In genomic region chr20:58025233-58025632, GRCh38 we compare ENCODE assay signal across 19 cellular contexts.
DNase-seq lines count a peak whose midpoint lies in the region; ATAC-seq, FAIRE-seq and TF ChIP-seq lines count a peak whose summit lies in the region.
"Had no signal": no experiment of that assay in that cellular context is flagged by ENCODE, and none has a peak within 500 bp of the region (broad histone marks: within the 10 kb centered on the region; RNA-seq: fewer than 3 reads in every experiment).

No MANE protein-coding gene starts in this region.

- no peaks in the 10 kb centered on the region for H3K27me3 ChIP-seq in pancreas
- H3K27me3 ChIP-seq: BLaER1 had no signal

- no peak overlapping the region for H3K27ac Mint-ChIP-seq in stimulated activated effector memory CD8-positive, alpha-beta T cell treated with anti-CD3 and anti-CD28 coated beads, Interleukin-12 subunit alpha, Interleukin-12 subunit beta, amount 100 ng/mL, for 72 hours
- H3K27ac Mint-ChIP-seq: CD8-positive, alpha-beta T cell had no signal

- FAIRE-seq in pancreas (lab: Jason Lieb, UNC), result no peak

- no peaks in the 10 kb centered on the region for H3K36me3 ChIP-seq in pancreas
- H3K36me3 ChIP-seq: BLaER1 had no signal

- TF ChIP-seq CTCF in pancreas (IDR thresholded peaks at IDR 0.05), result no peak

- H3K4me1 ChIP-seq in pancreas, result peaks cover 0 to 9% (median 6%) of the 10 kb centered on the region in 3 donors

- H3K9me3 ChIP-seq in pancreas, result no peaks in the 10 kb centered on the region
- H3K9me3 ChIP-seq: BLaER1 had no signal

- no peaks in the 10 kb centered on the region for H3K36me3 Mint-ChIP-seq in stimulated activated effector memory CD8-positive, alpha-beta T cell treated with anti-CD3 and anti-CD28 coated beads, Interleukin-12 subunit alpha, Interleukin-12 subunit beta, amount 100 ng/mL, for 72 hours
- H3K36me3 Mint-ChIP-seq: CD8-positive, alpha-beta T cell had no signal

- no peaks in the 10 kb centered on the region for H3K4me1 Mint-ChIP-seq in stimulated activated effector memory CD8-positive, alpha-beta T cell treated with anti-CD3 and anti-CD28 coated beads, Interleukin-12 subunit alpha, Interleukin-12 subunit beta, amount 100 ng/mL, for 72 hours

- H3K4me3 Mint-ChIP-seq in stimulated activated effector memory CD8-positive, alpha-beta T cell treated with anti-CD3 and anti-CD28 coated beads, Interleukin-12 subunit alpha, Interleukin-12 subunit beta, amount 100 ng/mL, for 72 hours, result no peak overlapping the region
- H3K4me3 Mint-ChIP-seq: CD8-positive, alpha-beta T cell had no signal

- ATAC-seq in left cardiac atrium (peak; percentile 49 to 55), pancreas (peak in 3 of 4 donors; percentile 66 to 88 (median 87))
- no peak for ATAC-seq in stimulated activated effector memory CD8-positive, alpha-beta T cell treated with anti-CD3 and anti-CD28 coated beads, Interleukin-12 subunit alpha, Interleukin-12 subunit beta, amount 100 ng/mL, for 72 hours
- ATAC-seq: CD8-positive, alpha-beta T cell; PC-3 had no signal

- no peaks in the 10 kb centered on the region for H3K9me3 Mint-ChIP-seq in stimulated activated effector memory CD8-positive, alpha-beta T cell treated with anti-CD3 and anti-CD28 coated beads, Interleukin-12 subunit alpha, Interleukin-12 subunit beta, amount 100 ng/mL, for 72 hours
- H3K9me3 Mint-ChIP-seq: CD8-positive, alpha-beta T cell had no signal

- peak overlapping the region; percentile 0 to 39 (median 16) for H3K27ac ChIP-seq in pancreas
- H3K27ac ChIP-seq: 22Rv1, BLaER1, GM23248, SK-N-MC had no signal

- peak; percentile 13 for DNase-seq in activated CD8-positive, alpha-beta memory T cell treated with anti-CD3 and anti-CD28 coated beads for 24 hours
- no peak for DNase-seq in activated CD8-positive, alpha-beta memory T cell treated with anti-CD3 and anti-CD28 coated beads, Interleukin-2, amount 50 U/mL, for 48 hours
- DNase-seq in left cardiac atrium (no peak), pancreas (peak in 4 of 6 donors; percentile 43 to 75 (median 52)), NCI-H1436 (lab: John Stamatoyannopoulos, UW) (no peak), activated gamma-delta T cell (lab: John Stamatoyannopoulos, UW) (no peak)
- DNase-seq in stimulated activated effector memory CD8-positive, alpha-beta T cell treated with anti-CD3 and anti-CD28 coated beads, Interleukin-12 subunit alpha, Interleukin-12 subunit beta, amount 100 ng/mL, for 72 hours (ENCODE audit: low spot score in 2 of 2), result no peak
- no peak for DNase-seq in activated naive CD4-positive, alpha-beta T cell treated with Interleukin-2 at 50 U/mL for 16 hours
- DNase-seq: CD8-positive, alpha-beta T cell; DMS79 treated with DMSO at 0.1 percent for 48 hours; GM23248; KBM-7; NCI-H1417 treated with DMSO at 0.1 percent for 48 hours; NCI-H2029 treated with DMSO at 0.1 percent for 48 hours; NCI-H748 treated with DMSO at 0.1 percent for 48 hours; PC-3 had no signal

- intact Hi-C loops in left cardiac atrium (cut with DNase I), result no loop called here
- intact Hi-C loops in pancreas (cut with DNase I), result no loop called here

- H3K4me3 ChIP-seq in pancreas, result no peak overlapping the region
- H3K4me3 ChIP-seq: BLaER1, GM23248, SK-N-MC had no signal

- WGBS in pancreas, 2 donors, result 11 to 19% methylated on average over 3 of the region's 3 CpGs

Comparison
In these comparisons a context has a peak if more than half of its experiments do, and no peak if none do; other contexts are left out.
1. DNase-seq: peak in activated CD8-positive, alpha-beta memory T cell treated with anti-CD3 and anti-CD28 coated beads for 24 hours (single experiment) and pancreas (4 of 6); none in activated CD8-positive, alpha-beta memory T cell treated with anti-CD3 and anti-CD28 coated beads, Interleukin-2, amount 50 U/mL, for 48 hours (single experiment), left cardiac atrium (single experiment), NCI-H1436 (single experiment), activated gamma-delta T cell (single experiment), stimulated activated effector memory CD8-positive, alpha-beta T cell treated with anti-CD3 and anti-CD28 coated beads, Interleukin-12 subunit alpha, Interleukin-12 subunit beta, amount 100 ng/mL, for 72 hours (0 of 2) and activated naive CD4-positive, alpha-beta T cell treated with Interleukin-2 at 50 U/mL for 16 hours (single experiment).